23 cellular contexts compared by ENCODE assay signal in the genomic region with DNA sequence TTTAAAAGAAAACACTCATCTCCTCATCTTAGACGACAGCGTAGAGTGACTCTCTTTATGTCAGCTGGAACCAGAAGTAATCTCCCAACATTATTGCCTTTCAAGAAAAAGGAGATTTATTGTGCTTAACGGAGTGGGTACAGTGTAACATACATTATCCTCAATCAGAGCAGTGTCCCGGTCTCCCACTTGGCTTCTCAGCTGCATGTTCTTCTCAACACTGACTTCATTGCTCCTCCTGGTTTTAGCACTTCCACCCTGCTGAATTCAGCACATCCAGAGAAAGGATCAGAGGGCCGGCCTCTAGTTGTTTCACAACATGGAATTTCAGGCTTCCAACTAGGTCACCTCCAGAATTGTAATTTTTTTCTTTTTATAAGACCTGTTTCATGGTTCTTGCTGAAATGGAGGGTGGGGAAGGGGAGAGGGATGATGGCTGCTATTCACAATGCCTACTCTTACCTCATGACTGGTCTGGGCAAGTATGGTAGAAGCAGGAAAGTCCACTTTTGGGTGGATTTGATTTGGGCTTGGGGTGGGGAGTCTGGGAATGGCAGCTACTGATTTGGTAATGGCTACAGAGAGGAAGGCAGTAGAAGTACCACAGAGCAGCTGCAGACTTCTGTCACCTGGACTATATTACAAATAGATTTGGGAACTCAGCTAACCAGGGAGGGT.
"Had no signal": no experiment of that assay in that cellular context is flagged by ENCODE, and none has a peak within 500 bp of the region (broad histone marks: within the 10 kb centered on the region; RNA-seq: fewer than 3 reads in every experiment).

No MANE protein-coding gene starts in this region.

- H3K27ac Mint-ChIP-seq: activated CD4-positive, alpha-beta T cell treated with anti-CD3 and anti-CD28 coated beads, Interleukin-2, amount 10 ng/mL, durations not matched to agents 7 days and 5 days; activated CD8-positive, alpha-beta memory T cell treated with anti-CD3 and anti-CD28 coated beads, Interleukin-2, amount 10 ng/mL, durations not matched to agents 7 days and 5 days; activated CD8-positive, alpha-beta T cell treated with anti-CD3 and anti-CD28 coated beads for 36 hours; activated naive CD4-positive, alpha-beta T cell treated with anti-CD3 and anti-CD28 coated beads, Interleukin-2, amount 50 U/mL, for 24 hours; natural killer cell; stimulated activated naive B cell treated with anti-CD40 and anti-IgM and Interleukin-4, amounts not matched to agents 10 μg/mL and 1 μg/mL and 100 μg/mL, for 72 hours; T-helper 2 cell treated with Interferon-gamma antibody and Interleukin-4, amounts not matched to agents 5 μg/mL and 100 μg/mL, for 36 hours had no signal

- DNase-seq: activated CD4-positive, alpha-beta T cell treated with anti-CD3 and anti-CD28 coated beads, Interleukin-2, amount 10 ng/mL, durations not matched to agents 7 days and 5 days; activated CD4-positive, CD25-positive, alpha-beta regulatory T cell treated with anti-CD3 and anti-CD28 coated beads, Interleukin-2, amount 50 U/mL, for 72 hours; activated CD8-positive, alpha-beta memory T cell treated with anti-CD3 and anti-CD28 coated beads, Interleukin-2, amount 10 ng/mL, durations not matched to agents 7 days and 5 days; activated CD8-positive, alpha-beta T cell treated with anti-CD3 and anti-CD28 coated beads for 36 hours; activated gamma-delta T cell treated with Interleukin-2 at 50 U/mL for 16 hours; anterior cingulate cortex; body of pancreas; foreskin melanocyte; glutamatergic neuron; immature natural killer cell; left ventricle myocardium inferior; natural killer cell; right lobe of liver; stimulated activated CD4-positive, alpha-beta T cell treated with anti-CD3 and anti-CD28 coated beads, Interleukin-2, amount 100 ng/mL, for 24 hours; stimulated activated naive B cell treated with anti-CD40 and anti-IgM and Interleukin-4, amounts not matched to agents 10 μg/mL and 1 μg/mL and 100 μg/mL, for 72 hours; trophoblast cell; WERI-Rb-1 had no signal

- H3K27me3 ChIP-seq: body of pancreas, hepatocyte, right lobe of liver, vagina had no signal

- H3K36me3 Mint-ChIP-seq: natural killer cell had no signal

- H3K9me3 Mint-ChIP-seq: activated CD4-positive, alpha-beta T cell treated with anti-CD3 and anti-CD28 coated beads, Interleukin-2, amount 10 ng/mL, durations not matched to agents 7 days and 5 days; activated CD8-positive, alpha-beta T cell treated with anti-CD3 and anti-CD28 coated beads for 36 hours; activated naive CD4-positive, alpha-beta T cell treated with anti-CD3 and anti-CD28 coated beads, Interleukin-2, amount 50 U/mL, for 24 hours; immature natural killer cell; natural killer cell; stimulated activated naive B cell treated with anti-CD40 and anti-IgM and Interleukin-4, amounts not matched to agents 10 μg/mL and 1 μg/mL and 100 μg/mL, for 72 hours; T-helper 2 cell treated with Interferon-gamma antibody and Interleukin-4, amounts not matched to agents 5 μg/mL and 100 μg/mL, for 36 hours had no signal

- H3K4me3 Mint-ChIP-seq: activated CD4-positive, alpha-beta T cell treated with anti-CD3 and anti-CD28 coated beads, Interleukin-2, amount 10 ng/mL, durations not matched to agents 7 days and 5 days; activated CD8-positive, alpha-beta memory T cell treated with anti-CD3 and anti-CD28 coated beads, Interleukin-2, amount 10 ng/mL, durations not matched to agents 7 days and 5 days; activated CD8-positive, alpha-beta T cell treated with anti-CD3 and anti-CD28 coated beads for 36 hours; activated naive CD4-positive, alpha-beta T cell treated with anti-CD3 and anti-CD28 coated beads, Interleukin-2, amount 50 U/mL, for 24 hours; immature natural killer cell; natural killer cell; stimulated activated naive B cell treated with anti-CD40 and anti-IgM and Interleukin-4, amounts not matched to agents 10 μg/mL and 1 μg/mL and 100 μg/mL, for 72 hours; T-helper 2 cell treated with Interferon-gamma antibody and Interleukin-4, amounts not matched to agents 5 μg/mL and 100 μg/mL, for 36 hours had no signal

- H3K4me3 ChIP-seq: body of pancreas, hepatocyte, left ventricle myocardium inferior, right lobe of liver, skin epidermis, vagina had no signal

- H3K36me3 ChIP-seq: vagina, WERI-Rb-1 had no signal

- H3K27me3 Mint-ChIP-seq: activated CD4-positive, alpha-beta T cell treated with anti-CD3 and anti-CD28 coated beads, Interleukin-2, amount 10 ng/mL, durations not matched to agents 7 days and 5 days; activated CD8-positive, alpha-beta memory T cell treated with anti-CD3 and anti-CD28 coated beads, Interleukin-2, amount 10 ng/mL, durations not matched to agents 7 days and 5 days; activated CD8-positive, alpha-beta T cell treated with anti-CD3 and anti-CD28 coated beads for 36 hours; activated naive CD4-positive, alpha-beta T cell treated with anti-CD3 and anti-CD28 coated beads, Interleukin-2, amount 50 U/mL, for 24 hours; stimulated activated naive B cell treated with anti-CD40 and anti-IgM and Interleukin-4, amounts not matched to agents 10 μg/mL and 1 μg/mL and 100 μg/mL, for 72 hours had no signal

- ATAC-seq: activated CD8-positive, alpha-beta memory T cell treated with anti-CD3 and anti-CD28 coated beads, Interleukin-2, amount 10 ng/mL, durations not matched to agents 7 days and 5 days; activated CD8-positive, alpha-beta T cell treated with anti-CD3 and anti-CD28 coated beads for 36 hours; body of pancreas; natural killer cell; right lobe of liver; stimulated activated naive B cell treated with anti-CD40 and anti-IgM and Interleukin-4, amounts not matched to agents 10 μg/mL and 1 μg/mL and 100 μg/mL, for 72 hours had no signal

- H3K4me1 Mint-ChIP-seq: activated CD4-positive, alpha-beta T cell treated with anti-CD3 and anti-CD28 coated beads, Interleukin-2, amount 10 ng/mL, durations not matched to agents 7 days and 5 days; activated CD8-positive, alpha-beta memory T cell treated with anti-CD3 and anti-CD28 coated beads, Interleukin-2, amount 10 ng/mL, durations not matched to agents 7 days and 5 days; activated naive CD4-positive, alpha-beta T cell treated with anti-CD3 and anti-CD28 coated beads, Interleukin-2, amount 50 U/mL, for 24 hours; immature natural killer cell; natural killer cell had no signal

- FAIRE-seq: TTC549 had no signal
